In genomic region chr2:238280083-238280816, GRCh38 we compare ENCODE assay signal across 21 cellular contexts. TPM values are rescaled to one million over a fixed set of nuclear protein-coding genes. Genes with fewer than 3 reads are reported as not detected.
DNase-seq lines count a peak whose midpoint lies in the region; ATAC-seq and TF ChIP-seq lines count a peak whose summit lies in the region.
"Had no signal": no experiment of that assay in that cellular context is flagged by ENCODE, and none has a peak within 500 bp of the region (broad histone marks: within the 10 kb centered on the region; RNA-seq: fewer than 3 reads in every experiment).

No MANE protein-coding gene starts in this region.

- H3K9me3 Mint-ChIP-seq in WTC11 = no peaks in the 10 kb centered on the region

- TF ChIP-seq POLR2A in prostate gland (IDR thresholded peaks at IDR 0.05) = no peak

- no peak for TF ChIP-seq RAD21 in liver (IDR thresholded peaks at IDR 0.05)

- H3K27me3 Mint-ChIP-seq in WTC11 (ENCODE audit: low read depth) = no peaks in the 10 kb centered on the region; the same call in 1 of the 2 replicates

- peaks cover 4% of the 10 kb centered on the region; the same call in 1 of the 2 replicates for H3K4me1 Mint-ChIP-seq in WTC11

- CTCF ChIA-PET in WTC11 (lab: Charles Lee) = interaction anchor here (0.7 to 1.2 kb wide), 2 partner anchors 17 to 24 kb away, joined by 3 read pairs; no protein-coding TSS in a partner anchor

- no peak overlapping the region for H3K9ac ChIP-seq in BLaER1 treated with 17β-estradiol and CSF1 and Interleukin-3, amounts not matched to agents 10 nM and 100 nM
- H3K9ac ChIP-seq in liver (ENCODE audit: low read depth in 1 of 2, low read length in 2 of 2) = no peak overlapping the region
- H3K9ac ChIP-seq: KMS-11 had no signal

- TF ChIP-seq CTCF in WTC11 (IDR thresholded peaks at IDR 0.05) (no peak), liver (IDR thresholded peaks at IDR 0.05; ENCODE audit: low read depth, low read length, missing input control) (no peak), prostate gland (IDR thresholded peaks at IDR 0.05) (no peak)

- no peak for DNase-seq in WTC11 (ENCODE audit: low spot score)
- no peak for DNase-seq in prostate gland (ENCODE audit: low spot score)
- no peak for DNase-seq in NCI-H2081 (lab: John Stamatoyannopoulos, UW)
- DNase-seq: COR-L47, DMS153, MV-4-11, NCI-H1417, NCI-H187 treated with DMSO at 0.1 percent for 48 hours, NCI-H226, NCI-H524 treated with DMSO at 0.1 percent for 48 hours, PC-3, SJCRH30 had no signal

- H3K27ac ChIP-seq in BLaER1 treated with 17β-estradiol and CSF1 and Interleukin-3, amounts not matched to agents 10 nM and 100 nM = peak overlapping the region in 4 of 11 experiments; percentile 15 to 36 (median 16); a peak in 4 of 22 replicates
- H3K27ac ChIP-seq in liver (ENCODE audit: low read depth in 1 of 2, low read length in 2 of 2) = no peak overlapping the region
- H3K27ac ChIP-seq in prostate gland = peak overlapping the region; percentile 15 to 33
- H3K27ac ChIP-seq: C4-2B, KMS-11, RWPE1, SJCRH30 had no signal

- POLR2A ChIA-PET in WTC11 (lab: Charles Lee) = no interaction called here

- 86% methylated on average over 12 of the region's 12 CpGs for WGBS in liver
- 78% methylated on average over 12 of the region's 12 CpGs for WGBS in prostate gland

- H3K27ac Mint-ChIP-seq in WTC11 = no peak overlapping the region

- ATAC-seq in WTC11 (peak; percentile 14; the same call in 1 of the 2 replicates), GM21381 (IDR thresholded peaks at IDR 0.05; ENCODE audit: unreplicated experiment) (no peak), GM21528 (IDR thresholded peaks at IDR 0.05; ENCODE audit: low FRiP score, unreplicated experiment) (no peak), GM18909 (IDR thresholded peaks at IDR 0.05; ENCODE audit: poor library complexity, unreplicated experiment) (no peak)
- ATAC-seq: GM12878, PC-3 had no signal

- peaks cover 0 to 24% (median 13%) of the 10 kb centered on the region in 11 experiments; a peak in 15 of 22 replicates for H3K9me3 ChIP-seq in BLaER1 treated with 17β-estradiol and CSF1 and Interleukin-3, amounts not matched to agents 10 nM and 100 nM (replicated peaks in 1 of 11)
- H3K9me3 ChIP-seq in liver (ENCODE audit: control insufficient read depth in 4 of 4, low read length in 3 of 4) (no peaks in the 10 kb centered on the region), prostate gland (no peaks in the 10 kb centered on the region)
- H3K9me3 ChIP-seq: SJCRH30 had no signal

- peaks cover 25 to 50% (median 38%) of the 10 kb centered on the region in 11 experiments for H3K36me3 ChIP-seq in BLaER1 treated with 17β-estradiol and CSF1 and Interleukin-3, amounts not matched to agents 10 nM and 100 nM
- H3K36me3 ChIP-seq in liver (ENCODE audit: control insufficient read depth in 4 of 4, insufficient read depth in 3 of 4, low read depth in 1 of 4, low read length in 3 of 4) (peaks cover 0 to 19% (median 16%) of the 10 kb centered on the region in 4 donors), prostate gland (peaks cover 0 to 5% of the 10 kb centered on the region in 2 donors)

- H3K27me3 ChIP-seq in BLaER1 treated with 17β-estradiol and CSF1 and Interleukin-3, amounts not matched to agents 10 nM and 100 nM = no peaks in the 10 kb centered on the region
- H3K27me3 ChIP-seq in liver (ENCODE audit: control insufficient read depth in 4 of 4, insufficient read depth in 4 of 4, low read length in 3 of 4) = no peaks in the 10 kb centered on the region
- H3K27me3 ChIP-seq in prostate gland (replicated peaks; ENCODE audit: insufficient read depth) = no peaks in the 10 kb centered on the region
- H3K27me3 ChIP-seq: SJCRH30 had no signal

- peak overlapping the region in 8 of 11 experiments; percentile 43 to 83 (median 74); a peak in 15 of 22 replicates for H3K4me2 ChIP-seq in BLaER1 treated with 17β-estradiol and CSF1 and Interleukin-3, amounts not matched to agents 10 nM and 100 nM
- H3K4me2 ChIP-seq: KMS-11 had no signal

- peaks cover 25 to 73% (median 62%) of the 10 kb centered on the region in 10 experiments for H3K4me1 ChIP-seq in BLaER1 treated with 17β-estradiol and CSF1 and Interleukin-3, amounts not matched to agents 10 nM and 100 nM
- H3K4me1 ChIP-seq in liver (ENCODE audit: control insufficient read depth in 4 of 4, insufficient read depth in 4 of 4, low read length in 3 of 4) (peaks cover 17 to 38% (median 25%) of the 10 kb centered on the region in 4 donors), prostate gland (replicated peaks) (peaks cover 27% of the 10 kb centered on the region)

- intact Hi-C loops in prostate gland (cut with DNase I) = no loop called here

- H3K4me3 Mint-ChIP-seq in WTC11 = no peak overlapping the region

- peaks cover 30 to 99% (median 69%) of the 10 kb centered on the region in 11 experiments; a peak in 21 of 22 replicates for H4K20me1 ChIP-seq in BLaER1 treated with 17β-estradiol and CSF1 and Interleukin-3, amounts not matched to agents 10 nM and 100 nM

- no peaks in the 10 kb centered on the region; the same call in none of the 2 replicates for H3K36me3 Mint-ChIP-seq in WTC11

- no peak overlapping the region for H3K4me3 ChIP-seq in BLaER1 treated with 17β-estradiol and CSF1 and Interleukin-3, amounts not matched to agents 10 nM and 100 nM
- H3K4me3 ChIP-seq in liver (ENCODE audit: low read depth in 1 of 3, low read length in 3 of 3) (no peak overlapping the region), prostate gland (no peak overlapping the region)
- H3K4me3 ChIP-seq: GM12878, SJCRH30 had no signal

TF ChIP-seq in WTC11, 78 proteins besides CTCF, POLR2A, EP300 and RAD21:
- TF ChIP-seq ATF1 (CRISPR knock-in tag; IDR thresholded peaks at IDR 0.05) (no peak), HMGA2 (CRISPR knock-in tag; IDR thresholded peaks at IDR 0.05) (no peak), MAX (CRISPR knock-in tag; IDR thresholded peaks at IDR 0.05) (no peak), GABPB1 (CRISPR knock-in tag; IDR thresholded peaks at IDR 0.05) (no peak)

TF ChIP-seq in liver, 16 proteins besides CTCF, POLR2A, EP300 and RAD21:
- TF ChIP-seq HNF4A (conservative IDR thresholded peaks at IDR 0.05) (peak; percentile 13 to 19), RXRA (IDR thresholded peaks at IDR 0.05) (no peak), SP1 (IDR thresholded peaks at IDR 0.05) (no peak), TAF1 (conservative IDR thresholded peaks at IDR 0.05) (no peak), ATF3 (IDR thresholded peaks at IDR 0.05) (no peak), YY1 (IDR thresholded peaks at IDR 0.05) (peak; percentile 58), EGR1 (IDR thresholded peaks at IDR 0.05; ENCODE audit: low read depth in 2 of 2) (no peak)

RNA-seq across cellular contexts. Expression of gene PER2, which starts 8.2 kb away (rescaled TPM):
- 4.1 to 6.6 TPM (median 5.5 TPM) in 3 replicates for total RNA-seq in WTC11 (2021)
- 10 to 100 TPM in 1 of 2 donors, 1 to 10 TPM in 1; 4.0 to 12.5 TPM for total RNA-seq in liver
- polyA plus RNA-seq in liver = 1 to 10 TPM; 1.1 to 4.2 TPM
- 10 to 100 TPM; 24.0 to 53.1 TPM for total RNA-seq in prostate gland

RNA-seq across cellular contexts. Expression of gene TRAF3IP1, which starts 40.1 kb away (rescaled TPM):
- total RNA-seq in WTC11 (2021) (14.7 to 18.7 TPM (median 16.8 TPM) in 3 replicates), liver (1 to 10 TPM; 4.7 to 9.1 TPM), prostate gland (10 to 100 TPM; 14.4 to 18.5 TPM)
- polyA plus RNA-seq in liver = 1 to 10 TPM; 4.0 to 4.4 TPM

RNA-seq across cellular contexts. Expression of gene HES6, which starts 40.4 kb away (rescaled TPM):
- total RNA-seq in WTC11 (2021) (52.1 to 63.9 TPM (median 63.4 TPM) in 3 replicates), liver (10 to 100 TPM in 1 of 2 donors, 1 to 10 TPM in 1; 2.8 to 13.2 TPM), prostate gland (10 to 100 TPM in 1 of 2 donors, 1 to 10 TPM in 1; 2.9 to 17.7 TPM)
- polyA plus RNA-seq in liver = 1 to 10 TPM; 1.7 to 2.5 TPM

Comparison
In these comparisons a context has a peak if more than half of its experiments do, and no peak if none do; other contexts are left out.
1. H3K27ac ChIP-seq: peak in prostate gland (2 of 2); none in liver (0 of 2).